In genomic region chr14:103474893-103475292, GRCh38 we compare ENCODE assay signal across 24 cellular contexts. TPM values are rescaled to one million over a fixed set of nuclear protein-coding genes. Genes with fewer than 3 reads are reported as not detected.
DNase-seq lines count a peak whose midpoint lies in the region; ATAC-seq and TF ChIP-seq lines count a peak whose summit lies in the region.
"Had no signal": no experiment of that assay in that cellular context is flagged by ENCODE, and none has a peak within 500 bp of the region (broad histone marks: within the 10 kb centered on the region; RNA-seq: fewer than 3 reads in every experiment).

No MANE protein-coding gene starts in this region.

- H3K27me3 ChIP-seq in CD4-positive, alpha-beta T cell (ENCODE audit: control insufficient read depth, insufficient read depth, low read length): no peaks in the 10 kb centered on the region
- H3K27me3 ChIP-seq: BLaER1 treated with 17β-estradiol and CSF1 and Interleukin-3, amounts not matched to agents 10 nM and 100 nM had no signal

- H3K9me3 ChIP-seq in CD4-positive, alpha-beta T cell (ENCODE audit: control insufficient read depth, low read length): no peaks in the 10 kb centered on the region
- H3K9me3 ChIP-seq: A549; BLaER1 treated with 17β-estradiol and CSF1 and Interleukin-3, amounts not matched to agents 10 nM and 100 nM had no signal

- no peak overlapping the region for H3K4me3 Mint-ChIP-seq in activated CD8-positive, alpha-beta T cell treated with anti-CD3 and anti-CD28 coated beads for 36 hours
- no peak overlapping the region for H3K4me3 Mint-ChIP-seq in activated CD8-positive, alpha-beta T cell treated with anti-CD3 and anti-CD28 coated beads, Interleukin-2, amount 10 ng/mL, durations not matched to agents 7 days and 5 days
- H3K4me3 Mint-ChIP-seq in CD4-positive, alpha-beta T cell: no peak overlapping the region
- no peak overlapping the region for H3K4me3 Mint-ChIP-seq in progenitor cell of endocrine pancreas (ENCODE audit: low read depth)
- H3K4me3 Mint-ChIP-seq in activated T-helper 17 cell treated with anti-CD3 and anti-CD28 coated beads, Interleukin-2, amount 50 U/mL, for 72 hours: no peak overlapping the region
- H3K4me3 Mint-ChIP-seq: B cell; CD4-positive, alpha-beta memory T cell; CD8-positive, alpha-beta memory T cell had no signal

- H3K27ac ChIP-seq in CD4-positive, alpha-beta T cell (ENCODE audit: low read depth, low read length): no peak overlapping the region
- H3K27ac ChIP-seq: 22Rv1; A549; BLaER1 treated with 17β-estradiol and CSF1 and Interleukin-3, amounts not matched to agents 10 nM and 100 nM; C4-2B had no signal

- no peak for ATAC-seq in activated CD8-positive, alpha-beta T cell treated with anti-CD3 and anti-CD28 coated beads for 36 hours
- no peak for ATAC-seq in activated CD8-positive, alpha-beta T cell treated with anti-CD3 and anti-CD28 coated beads, Interleukin-2, amount 10 ng/mL, durations not matched to agents 7 days and 5 days
- ATAC-seq in CD4-positive, alpha-beta T cell (ENCODE audit: poor library complexity): no peak
- ATAC-seq in activated T-helper 17 cell treated with anti-CD3 and anti-CD28 coated beads, Interleukin-2, amount 50 U/mL, for 72 hours (replicated peaks): no peak
- ATAC-seq: A549, GM12878 had no signal

- POLR2A ChIA-PET in activated CD8-positive, alpha-beta T cell treated with anti-CD3 and anti-CD28 coated beads for 36 hours (lab: Charles Lee): interaction anchor here (0.6 kb wide), 1 partner anchor 572 kb away, joined by 4 read pairs; no protein-coding TSS in a partner anchor
- POLR2A ChIA-PET in activated CD8-positive, alpha-beta T cell treated with anti-CD3 and anti-CD28 coated beads, Interleukin-2, amount 10 ng/mL, durations not matched to agents 7 days and 5 days (lab: Charles Lee): no interaction called here
- POLR2A ChIA-PET in CD4-positive, alpha-beta T cell (lab: Charles Lee): no interaction called here

- TF ChIP-seq CTCF in activated CD8-positive, alpha-beta T cell treated with anti-CD3 and anti-CD28 coated beads for 36 hours (IDR thresholded peaks at IDR 0.05): no peak
- no peak for TF ChIP-seq CTCF in CD4-positive, alpha-beta T cell (IDR thresholded peaks at IDR 0.05)
- no peak for TF ChIP-seq CTCF in progenitor cell of endocrine pancreas (IDR thresholded peaks at IDR 0.05; ENCODE audit: unreplicated experiment)

- DNase-seq in activated CD8-positive, alpha-beta T cell treated with anti-CD3 and anti-CD28 coated beads for 36 hours: no peak
- no peak for DNase-seq in activated CD8-positive, alpha-beta T cell treated with anti-CD3 and anti-CD28 coated beads, Interleukin-2, amount 10 ng/mL, durations not matched to agents 7 days and 5 days
- no peak for DNase-seq in CD4-positive, alpha-beta T cell
- DNase-seq in dermis blood vessel endothelial cell (peak; percentile 49), progenitor cell of endocrine pancreas (ENCODE audit: low spot score, unreplicated experiment) (no peak), NCI-H446 treated with DMSO at 0.1 percent for 48 hours (lab: John Stamatoyannopoulos, UW) (no peak)
- DNase-seq: AML-193; CD4-positive, alpha-beta memory T cell; CD8-positive, alpha-beta memory T cell; COR-L47; DMS 273 treated with DMSO at 0.1 percent for 48 hours; DMS153; DMS53; DMS79; DND-41; EL; GDM1 had no signal

- intact Hi-C loops in activated CD8-positive, alpha-beta T cell treated with anti-CD3 and anti-CD28 coated beads for 36 hours (cut with micrococcal nuclease): no loop called here
- intact Hi-C loops in CD4-positive, alpha-beta T cell (cut with DNase I, micrococcal nuclease): no loop called here

- H3K4me1 Mint-ChIP-seq in activated CD8-positive, alpha-beta T cell treated with anti-CD3 and anti-CD28 coated beads for 36 hours (ENCODE audit: low read depth): no peaks in the 10 kb centered on the region
- no peaks in the 10 kb centered on the region for H3K4me1 Mint-ChIP-seq in activated CD8-positive, alpha-beta T cell treated with anti-CD3 and anti-CD28 coated beads, Interleukin-2, amount 10 ng/mL, durations not matched to agents 7 days and 5 days (ENCODE audit: low read depth)
- H3K4me1 Mint-ChIP-seq in CD4-positive, alpha-beta T cell (ENCODE audit: low read depth): peaks cover under 1% of the 10 kb centered on the region
- H3K4me1 Mint-ChIP-seq in progenitor cell of endocrine pancreas (ENCODE audit: low read depth): no peaks in the 10 kb centered on the region
- H3K4me1 Mint-ChIP-seq in activated T-helper 17 cell treated with anti-CD3 and anti-CD28 coated beads, Interleukin-2, amount 50 U/mL, for 72 hours: no peaks in the 10 kb centered on the region
- H3K4me1 Mint-ChIP-seq: B cell had no signal

- no peaks in the 10 kb centered on the region for H3K27me3 Mint-ChIP-seq in activated CD8-positive, alpha-beta T cell treated with anti-CD3 and anti-CD28 coated beads for 36 hours
- no peaks in the 10 kb centered on the region for H3K27me3 Mint-ChIP-seq in activated CD8-positive, alpha-beta T cell treated with anti-CD3 and anti-CD28 coated beads, Interleukin-2, amount 10 ng/mL, durations not matched to agents 7 days and 5 days (ENCODE audit: low read depth)
- no peaks in the 10 kb centered on the region for H3K27me3 Mint-ChIP-seq in CD4-positive, alpha-beta T cell
- no peaks in the 10 kb centered on the region for H3K27me3 Mint-ChIP-seq in progenitor cell of endocrine pancreas
- H3K27me3 Mint-ChIP-seq in activated T-helper 17 cell treated with anti-CD3 and anti-CD28 coated beads, Interleukin-2, amount 50 U/mL, for 72 hours: no peaks in the 10 kb centered on the region
- H3K27me3 Mint-ChIP-seq: B cell; CD4-positive, alpha-beta memory T cell had no signal

- no peaks in the 10 kb centered on the region for H3K9me3 Mint-ChIP-seq in activated CD8-positive, alpha-beta T cell treated with anti-CD3 and anti-CD28 coated beads for 36 hours
- no peaks in the 10 kb centered on the region for H3K9me3 Mint-ChIP-seq in activated CD8-positive, alpha-beta T cell treated with anti-CD3 and anti-CD28 coated beads, Interleukin-2, amount 10 ng/mL, durations not matched to agents 7 days and 5 days (ENCODE audit: insufficient read depth)
- no peaks in the 10 kb centered on the region for H3K9me3 Mint-ChIP-seq in CD4-positive, alpha-beta T cell
- no peaks in the 10 kb centered on the region for H3K9me3 Mint-ChIP-seq in progenitor cell of endocrine pancreas (ENCODE audit: low read depth)
- H3K9me3 Mint-ChIP-seq in activated T-helper 17 cell treated with anti-CD3 and anti-CD28 coated beads, Interleukin-2, amount 50 U/mL, for 72 hours: no peaks in the 10 kb centered on the region
- H3K9me3 Mint-ChIP-seq: CD4-positive, alpha-beta memory T cell; CD8-positive, alpha-beta memory T cell had no signal

- CTCF ChIA-PET in activated CD8-positive, alpha-beta T cell treated with anti-CD3 and anti-CD28 coated beads for 36 hours (lab: Charles Lee): no interaction called here
- CTCF ChIA-PET in activated CD8-positive, alpha-beta T cell treated with anti-CD3 and anti-CD28 coated beads, Interleukin-2, amount 10 ng/mL, durations not matched to agents 7 days and 5 days (lab: Charles Lee): no interaction called here
- CTCF ChIA-PET in CD4-positive, alpha-beta T cell (lab: Charles Lee): no interaction called here

- H3K27ac Mint-ChIP-seq in activated CD8-positive, alpha-beta T cell treated with anti-CD3 and anti-CD28 coated beads for 36 hours: peak overlapping the region; percentile 25
- H3K27ac Mint-ChIP-seq in activated CD8-positive, alpha-beta T cell treated with anti-CD3 and anti-CD28 coated beads, Interleukin-2, amount 10 ng/mL, durations not matched to agents 7 days and 5 days: no peak overlapping the region
- H3K27ac Mint-ChIP-seq in CD4-positive, alpha-beta T cell: peak overlapping the region; percentile 24
- H3K27ac Mint-ChIP-seq in progenitor cell of endocrine pancreas: peak overlapping the region; percentile 74
- no peak overlapping the region for H3K27ac Mint-ChIP-seq in activated T-helper 17 cell treated with anti-CD3 and anti-CD28 coated beads, Interleukin-2, amount 50 U/mL, for 72 hours
- H3K27ac Mint-ChIP-seq: B cell had no signal

- H3K36me3 Mint-ChIP-seq in activated CD8-positive, alpha-beta T cell treated with anti-CD3 and anti-CD28 coated beads for 36 hours (ENCODE audit: low read depth): peaks cover 35% of the 10 kb centered on the region
- H3K36me3 Mint-ChIP-seq in activated CD8-positive, alpha-beta T cell treated with anti-CD3 and anti-CD28 coated beads, Interleukin-2, amount 10 ng/mL, durations not matched to agents 7 days and 5 days (ENCODE audit: low read depth): peaks cover 34% of the 10 kb centered on the region
- H3K36me3 Mint-ChIP-seq in CD4-positive, alpha-beta T cell (ENCODE audit: low read depth): peaks cover 80% of the 10 kb centered on the region
- peaks cover 35% of the 10 kb centered on the region for H3K36me3 Mint-ChIP-seq in progenitor cell of endocrine pancreas (ENCODE audit: insufficient read depth)
- H3K36me3 Mint-ChIP-seq in activated T-helper 17 cell treated with anti-CD3 and anti-CD28 coated beads, Interleukin-2, amount 50 U/mL, for 72 hours (ENCODE audit: low read depth): peaks cover 96% of the 10 kb centered on the region

RNA-seq across cellular contexts. Expression of gene CKB, which starts 47.7 kb away (rescaled TPM):
- 1 to 10 TPM; 5.8 to 9.1 TPM for total RNA-seq in activated CD8-positive, alpha-beta T cell treated with anti-CD3 and anti-CD28 coated beads for 36 hours
- 1 to 10 TPM; 2.2 to 2.7 TPM for total RNA-seq in activated CD8-positive, alpha-beta T cell treated with anti-CD3 and anti-CD28 coated beads, Interleukin-2, amount 10 ng/mL, durations not matched to agents 7 days and 5 days
- 1 to 10 TPM; 5.8 to 6.6 TPM for total RNA-seq in CD4-positive, alpha-beta T cell
- total RNA-seq in dermis blood vessel endothelial cell (2.6 and 3.2 TPM in 2 replicates), progenitor cell of endocrine pancreas (929 and 983 TPM in 2 replicates)
- 10 to 100 TPM in 1 of 2 donors, 1 to 10 TPM in 1; 4.5 to 13.4 TPM for total RNA-seq in activated T-helper 17 cell treated with anti-CD3 and anti-CD28 coated beads, Interleukin-2, amount 50 U/mL, for 72 hours

RNA-seq across cellular contexts. Expression of gene TRMT61A, which starts 54.1 kb away (rescaled TPM):
- total RNA-seq in activated CD8-positive, alpha-beta T cell treated with anti-CD3 and anti-CD28 coated beads for 36 hours: 1 to 10 TPM; 9.9 TPM
- total RNA-seq in activated CD8-positive, alpha-beta T cell treated with anti-CD3 and anti-CD28 coated beads, Interleukin-2, amount 10 ng/mL, durations not matched to agents 7 days and 5 days: 1 to 10 TPM; 8.5 to 8.8 TPM
- total RNA-seq in CD4-positive, alpha-beta T cell: 1 to 10 TPM; 9.2 to 9.8 TPM
- 5.6 and 7.5 TPM in 2 replicates for total RNA-seq in dermis blood vessel endothelial cell
- total RNA-seq in progenitor cell of endocrine pancreas: 10.3 and 10.7 TPM in 2 replicates
- total RNA-seq in activated T-helper 17 cell treated with anti-CD3 and anti-CD28 coated beads, Interleukin-2, amount 50 U/mL, for 72 hours: 10 to 100 TPM in 1 of 2 donors, 1 to 10 TPM in 1; 7.0 to 17.2 TPM

Comparison
In these comparisons a context has a peak if more than half of its experiments do, and no peak if none do; other contexts are left out.
1. H3K27ac Mint-ChIP-seq: peak in activated CD8-positive, alpha-beta T cell treated with anti-CD3 and anti-CD28 coated beads for 36 hours (single experiment), CD4-positive, alpha-beta T cell (single experiment) and progenitor cell of endocrine pancreas (single experiment); none in activated CD8-positive, alpha-beta T cell treated with anti-CD3 and anti-CD28 coated beads, Interleukin-2, amount 10 ng/mL, durations not matched to agents 7 days and 5 days (single experiment) and activated T-helper 17 cell treated with anti-CD3 and anti-CD28 coated beads, Interleukin-2, amount 50 U/mL, for 72 hours (single experiment).
2. RNA of gene CKB, which starts 47.7 kb away (total RNA-seq): 929 to 983 TPM in progenitor cell of endocrine pancreas; 4.5 to 13.4 TPM in activated T-helper 17 cell treated with anti-CD3 and anti-CD28 coated beads, Interleukin-2, amount 50 U/mL, for 72 hours, 5.8 to 9.1 TPM in activated CD8-positive, alpha-beta T cell treated with anti-CD3 and anti-CD28 coated beads for 36 hours, 5.8 to 6.6 TPM in CD4-positive, alpha-beta T cell, 2.6 to 3.2 TPM in dermis blood vessel endothelial cell and 2.2 to 2.7 TPM in activated CD8-positive, alpha-beta T cell treated with anti-CD3 and anti-CD28 coated beads, Interleukin-2, amount 10 ng/mL, durations not matched to agents 7 days and 5 days; every median in the first group is over 10 times any median in the second.